8 cellular contexts compared by ENCODE assay signal in the genomic region with DNA sequence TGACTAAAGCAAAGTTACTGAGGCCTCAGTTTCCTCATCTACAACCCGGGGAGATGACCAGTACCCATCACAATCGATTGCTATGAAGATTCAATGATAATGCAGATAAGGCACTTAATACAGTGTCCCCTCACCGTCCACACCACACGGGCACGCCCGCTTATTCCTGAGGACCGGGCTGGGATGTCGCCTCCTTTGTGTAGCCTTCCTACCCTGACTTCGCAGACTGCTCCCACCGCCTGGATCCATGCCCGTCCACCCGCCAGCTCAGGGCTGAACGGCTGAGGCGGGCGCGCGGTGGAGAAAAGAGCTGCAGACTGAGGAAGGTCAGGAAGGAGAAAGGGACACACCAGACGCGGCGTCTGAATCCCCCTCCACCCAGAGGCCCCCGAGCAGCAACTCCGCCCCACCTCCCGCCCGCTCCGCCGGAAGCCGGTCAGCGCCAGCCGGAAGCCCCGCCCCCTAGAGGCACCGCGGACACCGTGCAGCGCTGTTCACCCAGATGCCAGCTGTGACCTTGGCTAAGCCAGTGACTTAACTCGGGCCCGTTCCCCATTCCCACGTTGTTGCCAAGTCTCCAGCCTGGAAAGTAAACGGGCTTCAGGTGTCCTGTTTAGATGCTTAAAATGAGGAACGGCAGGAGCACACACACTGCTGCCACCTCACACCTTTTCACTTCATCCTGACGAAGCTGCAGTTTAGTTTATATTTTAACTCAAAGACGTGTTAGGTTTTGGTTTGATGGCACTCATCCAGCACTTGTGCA.
DNase-seq lines count a peak whose midpoint lies in the region; ATAC-seq and TF ChIP-seq lines count a peak whose summit lies in the region.

KRABD2 (minus strand) TSS at position 403 of the 766 bp plus-strand sequence.

- peak; percentile 92 for ATAC-seq in GM19372 (IDR thresholded peaks at IDR 0.05; ENCODE audit: low read depth, unreplicated experiment)

- H3K27ac Mint-ChIP-seq in endothelial cell (ENCODE audit: unreplicated experiment) (peak within 1 kb of the TSS; percentile 74), mesothelial cell of epicardium (peak within 1 kb of the TSS; percentile 97)

- peak in 13 of 14 donors; percentile 36 to 90 (median 84) for DNase-seq in C1 segment of cervical spinal cord (lab: John Stamatoyannopoulos, UW)
- peak; percentile 84 for DNase-seq in HT-29 (ENCODE audit: low spot score)
- peak; percentile 83 for DNase-seq in NOMO-1 treated with DMSO at 0.1 percent for 48 hours (lab: John Stamatoyannopoulos, UW; ENCODE audit: unreplicated experiment)
- DNase-seq in activated CD8-positive, alpha-beta memory T cell treated with anti-CD3 and anti-CD28 coated beads, Interleukin-2, amount 50 U/mL, for 4 hours, result peak; percentile 91
- DNase-seq in endothelial cell (ENCODE audit: low spot score), result peak; percentile 89
- DNase-seq in mesothelial cell of epicardium (ENCODE audit: low spot score in 2 of 2, unreplicated experiment in 2 of 2), result peak; percentile 82 to 92
- DNase-seq in stimulated activated CD8-positive, alpha-beta memory T cell treated with anti-CD3 and anti-CD28 coated beads, Interleukin-15, amount 100 ng/mL, for 24 hours (ENCODE audit: low read depth), result peak; percentile 89

- H3K4me3 Mint-ChIP-seq in endothelial cell (ENCODE audit: unreplicated experiment), result peak within 1 kb of the TSS; percentile 91
- H3K4me3 Mint-ChIP-seq in mesothelial cell of epicardium, result peak within 1 kb of the TSS; percentile 82

- peaks cover 26% of the 10 kb centered on the region for H3K36me3 Mint-ChIP-seq in endothelial cell (ENCODE audit: low read depth, unreplicated experiment)
- peaks cover 28% of the 10 kb centered on the region for H3K36me3 Mint-ChIP-seq in mesothelial cell of epicardium

- H3K27me3 Mint-ChIP-seq in endothelial cell (ENCODE audit: unreplicated experiment) (no peaks in the 10 kb centered on the region), mesothelial cell of epicardium (ENCODE audit: low read depth) (no peaks in the 10 kb centered on the region)

- H3K9me3 Mint-ChIP-seq in endothelial cell (ENCODE audit: unreplicated experiment) (no peaks in the 10 kb centered on the region), mesothelial cell of epicardium (no peaks in the 10 kb centered on the region)

- TF ChIP-seq CTCF in endothelial cell (IDR thresholded peaks at IDR 0.05; ENCODE audit: unreplicated experiment) (peak; percentile 78), mesothelial cell of epicardium (IDR thresholded peaks at IDR 0.05; ENCODE audit: unreplicated experiment) (peak; percentile 27)

- peaks cover 25% of the 10 kb centered on the region for H3K4me1 Mint-ChIP-seq in endothelial cell (ENCODE audit: unreplicated experiment)
- peaks cover 32% of the 10 kb centered on the region for H3K4me1 Mint-ChIP-seq in mesothelial cell of epicardium

Comparison
In these comparisons a context has a peak if more than half of its experiments do, and no peak if none do; other contexts are left out.
1. Peak in every context shown above with its lines: DNase-seq and ATAC-seq.